ENCODE assay signal across 8 cellular contexts in genomic region chr11:8683115-8683807, GRCh38. TPM values are rescaled to one million over a fixed set of nuclear protein-coding genes. Genes with fewer than 3 reads are reported as not detected.
DNase-seq lines count a peak whose midpoint lies in the region; ATAC-seq, FAIRE-seq and TF ChIP-seq lines count a peak whose summit lies in the region.

No MANE protein-coding gene starts in this region.

- H3K36me3 ChIP-seq in KMS-11 (ENCODE audit: insufficient read depth) (peaks cover 21% of the 10 kb centered on the region; the same call in 1 of the 2 replicates), brain microvascular endothelial cell (replicated peaks) (peaks cover 41% of the 10 kb centered on the region), HepG2 (replicated peaks in 1 of 2; ENCODE audit: control insufficient read depth in 1 of 2, insufficient read depth in 2 of 2, low read length in 2 of 2) (peaks cover 10 to 23% of the 10 kb centered on the region in 2 experiments; a peak in 4 of 5 replicates), suprapubic skin (peaks cover 51% of the 10 kb centered on the region)

- H4K20me1 ChIP-seq in KMS-11 (ENCODE audit: insufficient read depth) (no peaks in the 10 kb centered on the region), HepG2 (ENCODE audit: insufficient read depth, low read length) (peaks cover 26% of the 10 kb centered on the region)

- TF ChIP-seq RAD21 in HepG2 (CRISPR knock-in tag; IDR thresholded peaks at IDR 0.05), result no peak; the same call in 1 of the 2 replicates

- 1% methylated on average over 19 of the region's 27 CpGs for WGBS in HepG2 (ENCODE audit: low lambda C conversion rate)
- 7% methylated on average over 27 of the region's 27 CpGs for WGBS in suprapubic skin

- peak; percentile 34 for DNase-seq in EH (ENCODE audit: low read depth)
- DNase-seq in brain microvascular endothelial cell, result no peak
- DNase-seq in HepG2 (ENCODE audit: low spot score), result no peak
- DNase-seq in suprapubic skin (ENCODE audit: low spot score in 2 of 2), result peak in 1 of 2 donors; percentile 71
- DNase-seq in SKM-1 treated with dmso at 0.1 percent for 144 hours (lab: John Stamatoyannopoulos, UW; ENCODE audit: unreplicated experiment), result no peak
- DNase-seq in DMS 273 (lab: John Stamatoyannopoulos, UW; ENCODE audit: unreplicated experiment), result no peak

- H3K27me3 ChIP-seq in KMS-11 (ENCODE audit: insufficient read depth, low read depth) (no peaks in the 10 kb centered on the region), brain microvascular endothelial cell (replicated peaks) (no peaks in the 10 kb centered on the region), HepG2 (ENCODE audit: control insufficient read depth in 1 of 2, insufficient read depth in 2 of 2, low read length in 2 of 2) (peaks cover 0 to 7% of the 10 kb centered on the region in 2 experiments; a peak in 1 of 5 replicates), suprapubic skin (no peaks in the 10 kb centered on the region)

- no peak for FAIRE-seq in HepG2 (lab: Jason Lieb, UNC)

- H3K9me3 ChIP-seq in HepG2 (ENCODE audit: low read length), result no peaks in the 10 kb centered on the region
- no peaks in the 10 kb centered on the region for H3K9me3 ChIP-seq in suprapubic skin

- H3K79me2 ChIP-seq in KMS-11 (ENCODE audit: insufficient read depth, low read depth), result peaks cover 41% of the 10 kb centered on the region
- H3K79me2 ChIP-seq in HepG2 (ENCODE audit: insufficient read depth, low read length), result peaks cover 37% of the 10 kb centered on the region

- H3K4me3 ChIP-seq in KMS-11 (IDR thresholded peaks at IDR 0.05; ENCODE audit: insufficient read depth, low read depth, low read length) (no peak overlapping the region), brain microvascular endothelial cell (ENCODE audit: low read depth, low read length) (peak overlapping the region; percentile 96), HepG2 (replicated peaks in 1 of 3; ENCODE audit: insufficient read depth in 1 of 3, low read depth in 2 of 3, low read length in 3 of 3) (peak overlapping the region; percentile 96 to 100 (median 99)), suprapubic skin (peak overlapping the region; percentile 88)

- in situ Hi-C loops in brain microvascular endothelial cell (cut with HindIII; ENCODE audit: low pct_ligation_motif_present, low sequenced_read_pairs) (no loop called here), HepG2 (cut with HindIII; ENCODE audit: extremely low pct_ligation_motif_present, low pct_unique_long_range_greater_than_20kb) (loop anchor here (25.0 kb wide), 1 partner anchor 279 kb away; the partner anchor contains the start of gene TMEM9B)

- H3K27ac ChIP-seq in KMS-11 (peak overlapping the region; percentile 89), brain microvascular endothelial cell (peak overlapping the region; percentile 93), HepG2 (ENCODE audit: extremely low read length, insufficient read depth, low read length) (peak overlapping the region; percentile 97), suprapubic skin (peak overlapping the region; percentile 99)

- intact Hi-C loops in HepG2 (cut with micrococcal nuclease; ENCODE audit: unreplicated experiment), result loop anchor here (5.0 kb wide), 1 partner anchor 229 kb away; the partner anchor contains the start of gene AKIP1

- no peak for TF ChIP-seq EP300 in HepG2 (IDR thresholded peaks at IDR 0.05; ENCODE audit: low read depth in 2 of 2, low read length in 2 of 2)
- TF ChIP-seq EP300 in HepG2 (CRISPR knock-in tag; IDR thresholded peaks at IDR 0.05; ENCODE audit: borderline replicate concordance), result no peak
- TF ChIP-seq EP300 in suprapubic skin (IDR thresholded peaks at IDR 0.05), result no peak

- TSS peak; percentile 54 for BruUV-seq in HepG2 (replicated peaks; lab: Mats Ljungman, UMichigan)

- H3K4me2 ChIP-seq in KMS-11 (peak overlapping the region; percentile 66), HepG2 (ENCODE audit: low read depth, low read length) (peak overlapping the region; percentile 89)

- POLR2A ChIA-PET in HepG2 (lab: Yijun Ruan, JAX), result interaction anchor here (0.7 to 3.3 kb wide), 12 partner anchors 16 to 281 kb away, joined by 3 to 43 read pairs (median 8); partner anchors contain the start of genes AKIP1 and TMEM9B

- peak overlapping the region; percentile 98 for H3K9ac ChIP-seq in KMS-11
- peak overlapping the region; percentile 100 for H3K9ac ChIP-seq in HepG2 (ENCODE audit: insufficient read depth, low read depth, low read length)

- ATAC-seq in HepG2 (no peak), GM21528 (IDR thresholded peaks at IDR 0.05; ENCODE audit: low FRiP score, unreplicated experiment) (no peak)

- TF ChIP-seq CTCF in KMS-11 (conservative IDR thresholded peaks at IDR 0.05; ENCODE audit: low read depth, low read length) (no peak), brain microvascular endothelial cell (IDR thresholded peaks at IDR 0.05; ENCODE audit: low read depth, low read length, missing control alignments) (no peak), HepG2 (CRISPR knock-in tag; IDR thresholded peaks at IDR 0.05) (no peak), suprapubic skin (IDR thresholded peaks at IDR 0.05) (no peak)

- no peak for TF ChIP-seq POLR2A in HepG2 (IDR thresholded peaks at IDR 0.05; ENCODE audit: insufficient read depth in 1 of 2, low read depth in 2 of 2, low read length in 2 of 2)
- TF ChIP-seq POLR2A in suprapubic skin (IDR thresholded peaks at IDR 0.05), result no peak

- H2AFZ ChIP-seq in KMS-11 (ENCODE audit: low read depth) (0 out of 2 replicates have a peak overlapping the region, but pooled peaks have one; percentile 66), HepG2 (ENCODE audit: low read length) (no peak overlapping the region)

- H3K4me1 ChIP-seq in KMS-11 (ENCODE audit: low read depth, poor library complexity, severe bottlenecking) (peaks cover 38% of the 10 kb centered on the region), HepG2 (ENCODE audit: insufficient read depth, low read length) (peaks cover 79% of the 10 kb centered on the region), suprapubic skin (peaks cover 34% of the 10 kb centered on the region)

- CTCF ChIA-PET in HepG2 (lab: Yijun Ruan, JAX; ENCODE audit: low intra/inter-chr PET ratio, low total read pairs), result no interaction called here

TF ChIP-seq in HepG2, 621 proteins besides CTCF, POLR2A, EP300 and RAD21 (continues in another document):
- TF ChIP-seq ZNF615 (CRISPR knock-in tag; IDR thresholded peaks at IDR 0.05; ENCODE audit: borderline replicate concordance), result peak; percentile 75; the same call in 1 of the 2 replicates
- 0 out of 2 replicates have a peak, but pooled peaks have one; percentile 7 for TF ChIP-seq WIZ (CRISPR knock-in tag; IDR thresholded peaks at IDR 0.05)
- TF ChIP-seq ZNF607 (CRISPR knock-in tag; IDR thresholded peaks at IDR 0.05; ENCODE audit: borderline replicate concordance), result peak; percentile 21; the same call in 1 of the 2 replicates

RNA-seq across cellular contexts. Expression of gene RPL27A, which starts 0.7 kb away (rescaled TPM):
- total RNA-seq in HepG2 (2016; rRNA removed; fragmentation: Illumina TruSeq; extraction: Trizol) (2,153 and 2,707 TPM in 2 replicates), suprapubic skin (1,000 to 10,000 TPM in 3 of 4 donors, 100 to 1,000 TPM in 1; 822 to 1,505 (median 1,124) TPM)
- total RNA-seq in HepG2 (2016; cell fraction: cytosol; rRNA removed; fragmentation: Illumina TruSeq; extraction: Trizol; ENCODE audit: low read depth), result 3,399 and 3,946 TPM in 2 replicates
- 2,233 and 2,738 TPM in 2 replicates for total RNA-seq in HepG2 (2016; cell fraction: insoluble cytoplasmic fraction; rRNA removed; fragmentation: Illumina TruSeq; extraction: Trizol)
- 4,869 and 5,089 TPM in 2 replicates for total RNA-seq in HepG2 (2016; cell fraction: membrane; rRNA removed; fragmentation: Illumina TruSeq; extraction: Trizol)
- 939 and 964 TPM in 2 replicates for total RNA-seq in HepG2 (2016; cell fraction: nucleus; rRNA removed; fragmentation: Illumina TruSeq; extraction: Trizol)
- polyA plus RNA-seq in HepG2 (2011; rRNA removed), result 1,417 and 1,531 TPM in 2 replicates
- polyA plus RNA-seq in HepG2 (2011; cell fraction: cytosol; rRNA removed), result 1,474 and 2,087 TPM in 2 replicates
- 305 and 370 TPM in 2 replicates for polyA plus RNA-seq in HepG2 (2011; cell fraction: nucleus; rRNA removed)
- 1,992 and 2,004 TPM in 2 replicates for polyA plus RNA-seq in HepG2 (2012)
- 4,970 and 5,082 TPM in 2 replicates for polyA plus RNA-seq in HepG2 (2016; cell fraction: cytosol; fragmentation: Illumina TruSeq; extraction: Trizol; ENCODE audit: low read depth)
- polyA plus RNA-seq in HepG2 (2016; cell fraction: insoluble cytoplasmic fraction; fragmentation: Illumina TruSeq; extraction: Trizol; ENCODE audit: low read depth), result 3,334 and 3,710 TPM in 2 replicates
- polyA plus RNA-seq in HepG2 (2016; cell fraction: membrane; fragmentation: Illumina TruSeq; extraction: Trizol; ENCODE audit: low read depth), result 5,948 and 6,204 TPM in 2 replicates
- 1,777 and 1,903 TPM in 2 replicates for polyA plus RNA-seq in HepG2 (2016; cell fraction: nucleus; fragmentation: Illumina TruSeq; extraction: Trizol; ENCODE audit: insufficient read depth, low read depth)
- polyA minus RNA-seq in HepG2 (2011; rRNA and poly(A)+ RNA removed; ENCODE audit: low replicate concordance), result 284 and 635 TPM in 2 replicates
- polyA minus RNA-seq in HepG2 (2011; cell fraction: cytosol; rRNA and poly(A)+ RNA removed), result 320 and 336 TPM in 2 replicates
- polyA minus RNA-seq in HepG2 (2011; cell fraction: nucleus; rRNA and poly(A)+ RNA removed), result 339 and 420 TPM in 2 replicates

RNA-seq across cellular contexts. Expression of gene TRIM66, which starts 0.8 kb away (rescaled TPM):
- total RNA-seq in HepG2 (2016; rRNA removed; fragmentation: Illumina TruSeq; extraction: Trizol) (4.9 and 5.6 TPM in 2 replicates), suprapubic skin (10 to 100 TPM in 3 of 4 donors, 1 to 10 TPM in 1; 9.9 to 20.3 (median 11.7) TPM)
- total RNA-seq in HepG2 (2016; cell fraction: cytosol; rRNA removed; fragmentation: Illumina TruSeq; extraction: Trizol; ENCODE audit: low read depth), result 1.4 and 2.4 TPM in 2 replicates
- total RNA-seq in HepG2 (2016; cell fraction: insoluble cytoplasmic fraction; rRNA removed; fragmentation: Illumina TruSeq; extraction: Trizol), result 4.9 and 5.0 TPM in 2 replicates
- total RNA-seq in HepG2 (2016; cell fraction: membrane; rRNA removed; fragmentation: Illumina TruSeq; extraction: Trizol), result 1.9 and 2.3 TPM in 2 replicates
- 19.3 and 22.0 TPM in 2 replicates for total RNA-seq in HepG2 (2016; cell fraction: nucleus; rRNA removed; fragmentation: Illumina TruSeq; extraction: Trizol)
- polyA plus RNA-seq in HepG2 (2011; rRNA removed), result 6.1 and 7.6 TPM in 2 replicates
- 1.7 and 1.8 TPM in 2 replicates for polyA plus RNA-seq in HepG2 (2011; cell fraction: cytosol; rRNA removed)
- 24.5 and 26.0 TPM in 2 replicates for polyA plus RNA-seq in HepG2 (2011; cell fraction: nucleus; rRNA removed)
- polyA plus RNA-seq in HepG2 (2012), result 5.0 and 5.3 TPM in 2 replicates
- polyA plus RNA-seq in HepG2 (2016; cell fraction: cytosol; fragmentation: Illumina TruSeq; extraction: Trizol; ENCODE audit: low read depth), result 0.43 and 0.66 TPM in 2 replicates
- polyA plus RNA-seq in HepG2 (2016; cell fraction: insoluble cytoplasmic fraction; fragmentation: Illumina TruSeq; extraction: Trizol; ENCODE audit: low read depth), result 2.1 and 3.1 TPM in 2 replicates
- polyA plus RNA-seq in HepG2 (2016; cell fraction: membrane; fragmentation: Illumina TruSeq; extraction: Trizol; ENCODE audit: low read depth), result 1.2 and 1.3 TPM in 2 replicates
- polyA plus RNA-seq in HepG2 (2016; cell fraction: nucleus; fragmentation: Illumina TruSeq; extraction: Trizol; ENCODE audit: insufficient read depth, low read depth), result 18.3 and 20.6 TPM in 2 replicates
- 6.2 and 10.3 TPM in 2 replicates for polyA minus RNA-seq in HepG2 (2011; rRNA and poly(A)+ RNA removed; ENCODE audit: low replicate concordance)
- polyA minus RNA-seq in HepG2 (2011; cell fraction: cytosol; rRNA and poly(A)+ RNA removed), result 1.2 and 2.4 TPM in 2 replicates
- 26.0 and 33.4 TPM in 2 replicates for polyA minus RNA-seq in HepG2 (2011; cell fraction: nucleus; rRNA and poly(A)+ RNA removed)
